ENCODE assay signal across 8 cellular contexts in genomic region chr18:34729264-34729663, GRCh38. TPM values are rescaled to one million over a fixed set of nuclear protein-coding genes. Genes with fewer than 3 reads are reported as not detected.
DNase-seq lines count a peak whose midpoint lies in the region; ATAC-seq and TF ChIP-seq lines count a peak whose summit lies in the region.

No MANE protein-coding gene starts in this region.

- no peak overlapping the region for H3K4me3 ChIP-seq in mucosa of descending colon

- ATAC-seq in GM19351 (IDR thresholded peaks at IDR 0.05; ENCODE audit: unreplicated experiment) (peak; percentile 87), mucosa of descending colon (peak; percentile 83), T-helper 17 cell (no peak), GM19452 (IDR thresholded peaks at IDR 0.05; ENCODE audit: unreplicated experiment) (no peak)

- DNase-seq in LoVo (ENCODE audit: low spot score), result peak; percentile 25
- no peak for DNase-seq in chondrocyte (ENCODE audit: low spot score)
- peak in 1 of 3 donors; percentile 27 for DNase-seq in mucosa of descending colon
- no peak for DNase-seq in T-helper 17 cell
- DNase-seq in effector CD4-positive, alpha-beta T cell, result no peak

- H3K9me3 ChIP-seq in mucosa of descending colon (no peaks in the 10 kb centered on the region), T-helper 17 cell (ENCODE audit: control insufficient read depth, low read length, poor library complexity, severe bottlenecking) (no peaks in the 10 kb centered on the region)

- H3K4me1 Mint-ChIP-seq in chondrocyte (ENCODE audit: low read depth) (peaks cover 25% of the 10 kb centered on the region), T-helper 17 cell (no peaks in the 10 kb centered on the region)

- H3K27me3 Mint-ChIP-seq in chondrocyte (ENCODE audit: low read depth) (no peaks in the 10 kb centered on the region), T-helper 17 cell (peaks cover 10% of the 10 kb centered on the region)

- H3K27ac Mint-ChIP-seq in chondrocyte (ENCODE audit: unreplicated experiment) (peak overlapping the region; percentile 76), T-helper 17 cell (no peak overlapping the region)

- peak; percentile 77 for TF ChIP-seq CTCF in C4-2B (conservative IDR thresholded peaks at IDR 0.05)
- peak; percentile 80 for TF ChIP-seq CTCF in chondrocyte (IDR thresholded peaks at IDR 0.05)
- no peak for TF ChIP-seq CTCF in mucosa of descending colon (IDR thresholded peaks at IDR 0.05)

- H3K36me3 Mint-ChIP-seq in chondrocyte (ENCODE audit: low read depth), result peaks cover 6% of the 10 kb centered on the region
- no peaks in the 10 kb centered on the region for H3K36me3 Mint-ChIP-seq in T-helper 17 cell (ENCODE audit: low read depth)

- H3K4me3 Mint-ChIP-seq in chondrocyte (ENCODE audit: unreplicated experiment), result peak overlapping the region; percentile 16
- H3K4me3 Mint-ChIP-seq in T-helper 17 cell, result no peak overlapping the region

- intact Hi-C loops in mucosa of descending colon (cut with DNase I, micrococcal nuclease), result no loop called here

- no peak overlapping the region for H3K27ac ChIP-seq in C4-2B

- no peaks in the 10 kb centered on the region for H3K4me1 ChIP-seq in mucosa of descending colon (ENCODE audit: low read depth)

- H3K36me3 ChIP-seq in mucosa of descending colon (ENCODE audit: low read depth), result no peaks in the 10 kb centered on the region

- H3K9me3 Mint-ChIP-seq in chondrocyte (ENCODE audit: low read depth), result peaks cover 7% of the 10 kb centered on the region

RNA-seq across cellular contexts. Expression of gene DTNA, which starts 19.2 kb away (rescaled TPM):
- total RNA-seq in chondrocyte (3.7 to 5.8 TPM (median 3.7 TPM) in 3 replicates), mucosa of descending colon (10 to 100 TPM in 1 of 3 donors, 1 to 10 TPM in 2; 2.8 to 23.5 (median 7.4) TPM), T-helper 17 cell (not detected)

Comparison
In these comparisons a context has a peak if more than half of its experiments do, and no peak if none do; other contexts are left out.
1. ATAC-seq: peak in GM19351 (single experiment) and mucosa of descending colon (single experiment); none in T-helper 17 cell (single experiment) and GM19452 (single experiment).